ENCODE assay signal across 1 cellular context in genomic region chr1:121226925-121227324, GRCh38. TPM values are rescaled to one million over a fixed set of nuclear protein-coding genes. Genes with fewer than 3 reads are reported as not detected.
"Had no signal": no experiment of that assay in that cellular context is flagged by ENCODE, and none has a peak within 500 bp of the region (broad histone marks: within the 10 kb centered on the region; RNA-seq: fewer than 3 reads in every experiment).

No MANE protein-coding gene starts in this region.

RNA-seq across cellular contexts. Expression of gene FAM72B, which starts 42.8 kb away (rescaled TPM):
- total RNA-seq: gastrocnemius medialis had no signal
